In genomic region chr19:58183822-58184215, GRCh38 we compare ENCODE assay signal across 8 cellular contexts. TPM values are rescaled to one million over a fixed set of nuclear protein-coding genes. Genes with fewer than 3 reads are reported as not detected.
A peak's percentile ranks its signal among the peaks of the same experiment; 100 is the strongest.
DNase-seq lines count a peak whose midpoint lies in the region; ATAC-seq and TF ChIP-seq lines count a peak whose summit lies in the region.

No MANE protein-coding gene starts in this region.

- TF ChIP-seq EP300 in esophagus muscularis mucosa (IDR thresholded peaks at IDR 0.05), result no peak

- H3K4me3 ChIP-seq in Peyer's patch (peak overlapping the region; percentile 75 to 84 (median 82)), esophagus muscularis mucosa (peak overlapping the region; percentile 78 to 98 (median 87)), rectal smooth muscle tissue (ENCODE audit: low read length) (peak overlapping the region; percentile 72)

- TF ChIP-seq POLR2A in Peyer's patch (IDR thresholded peaks at IDR 0.05), result no peak
- no peak for TF ChIP-seq POLR2A in esophagus muscularis mucosa (IDR thresholded peaks at IDR 0.05; ENCODE audit: low read depth)

- H3K36me3 ChIP-seq in Peyer's patch, result peaks cover 0 to 47% (median 3%) of the 10 kb centered on the region in 3 donors
- H3K36me3 ChIP-seq in esophagus muscularis mucosa, result peaks cover 47 to 63% (median 53%) of the 10 kb centered on the region in 4 donors
- peaks cover 26% of the 10 kb centered on the region for H3K36me3 ChIP-seq in rectal smooth muscle tissue (ENCODE audit: control insufficient read depth, insufficient read depth, low read length)

- H3K9me3 ChIP-seq in Peyer's patch (peaks cover 0 to 91% (median 40%) of the 10 kb centered on the region in 4 donors), esophagus muscularis mucosa (peaks cover 14 to 100% (median 99%) of the 10 kb centered on the region in 4 donors)

- H3K27me3 ChIP-seq in Peyer's patch (no peaks in the 10 kb centered on the region), esophagus muscularis mucosa (no peaks in the 10 kb centered on the region), rectal smooth muscle tissue (ENCODE audit: control insufficient read depth, insufficient read depth, low read length) (no peaks in the 10 kb centered on the region)

- peak overlapping the region; percentile 50 for H3K9ac ChIP-seq in rectal smooth muscle tissue (ENCODE audit: low read length)

- DNase-seq in Peyer's patch, result peak in 1 of 3 donors; percentile 33
- DNase-seq in esophagus muscularis mucosa (ENCODE audit: extremely low spot score), result no peak
- no peak for DNase-seq in omental fat pad (ENCODE audit: low spot score)
- no peak for DNase-seq in DMS 273 treated with DMSO at 0.1 percent for 48 hours (lab: John Stamatoyannopoulos, UW)
- DNase-seq in activated CD4-positive, alpha-beta T cell treated with anti-CD3 and anti-CD28 coated beads for 4 hours, result no peak

- intact Hi-C loops in esophagus muscularis mucosa (cut with DNase I), result loop anchor here (10.0 kb wide), 1 partner anchor 91 kb away; the partner anchor contains the start of gene ZNF8

- peak overlapping the region; percentile 88 to 99 (median 96) for H3K27ac ChIP-seq in Peyer's patch
- peak overlapping the region; percentile 96 for H3K27ac ChIP-seq in esophagus muscularis mucosa (replicated peaks in 1 of 4)
- peak overlapping the region; percentile 98 for H3K27ac ChIP-seq in rectal smooth muscle tissue (ENCODE audit: low read depth, low read length)

- TF ChIP-seq CTCF in Peyer's patch (IDR thresholded peaks at IDR 0.05) (no peak), esophagus muscularis mucosa (IDR thresholded peaks at IDR 0.05) (no peak), omental fat pad (IDR thresholded peaks at IDR 0.05) (no peak)

- 22% methylated on average over 12 of the region's 13 CpGs for WGBS in esophagus muscularis mucosa

- ATAC-seq in GM19455 (IDR thresholded peaks at IDR 0.05; ENCODE audit: unreplicated experiment) (peak; percentile 7), omental fat pad (ENCODE audit: low FRiP score) (no peak), HG03280 (IDR thresholded peaks at IDR 0.05; ENCODE audit: unreplicated experiment) (no peak)

- no peaks in the 10 kb centered on the region for H3K4me1 ChIP-seq in Peyer's patch
- peaks cover 0 to 28% (median 0%) of the 10 kb centered on the region in 4 donors for H3K4me1 ChIP-seq in esophagus muscularis mucosa
- no peaks in the 10 kb centered on the region for H3K4me1 ChIP-seq in rectal smooth muscle tissue (ENCODE audit: control insufficient read depth, insufficient read depth, low read length)

RNA-seq across cellular contexts. Expression of gene ZNF274, which starts 1.0 kb away (rescaled TPM):
- total RNA-seq in Peyer's patch (10 to 100 TPM; 32.4 to 46.8 (median 39.7) TPM), esophagus muscularis mucosa (10 to 100 TPM; 18.7 to 27.8 (median 22.8) TPM), omental fat pad (10 to 100 TPM; 16.5 to 30.4 (median 21.7) TPM)

RNA-seq across cellular contexts. Expression of gene ZNF329, which starts 33.2 kb away (rescaled TPM):
- total RNA-seq in Peyer's patch (10 to 100 TPM in 1 of 4 donors, 1 to 10 TPM in 3; 3.4 to 11.6 (median 5.7) TPM), esophagus muscularis mucosa (10 to 100 TPM in 2 of 4 donors, 1 to 10 TPM in 2; 8.3 to 14.0 (median 10.8) TPM), omental fat pad (1 to 10 TPM; 5.1 to 8.5 (median 7.4) TPM)

RNA-seq across cellular contexts. Expression of gene ZNF544, which starts 44.9 kb away (rescaled TPM):
- total RNA-seq in Peyer's patch (100 to 1,000 TPM in 1 of 4 donors, 10 to 100 TPM in 3; 21.9 to 158 (median 31.4) TPM), esophagus muscularis mucosa (10 to 100 TPM; 29.5 to 38.8 (median 37.6) TPM), omental fat pad (10 to 100 TPM; 21.2 to 31.2 (median 28.4) TPM)
